ENCODE assay signal across 10 cellular contexts in genomic region chr6:130848945-130849344, GRCh38. TPM values are rescaled to one million over a fixed set of nuclear protein-coding genes. Genes with fewer than 3 reads are reported as not detected.
DNase-seq lines count a peak whose midpoint lies in the region; ATAC-seq lines count a peak whose summit lies in the region.
"Had no signal": no experiment of that assay in that cellular context is flagged by ENCODE, and none has a peak within 500 bp of the region (broad histone marks: within the 10 kb centered on the region; RNA-seq: fewer than 3 reads in every experiment).

No MANE protein-coding gene starts in this region.

- no peaks in the 10 kb centered on the region for H3K9me3 Mint-ChIP-seq in activated CD4-positive, alpha-beta memory T cell treated with anti-CD3 and anti-CD28 coated beads, Interleukin-2, amount 10 ng/mL, durations not matched to agents 7 days and 5 days
- H3K9me3 Mint-ChIP-seq: nephron had no signal

- peaks cover 14% of the 10 kb centered on the region for H3K4me1 Mint-ChIP-seq in activated CD4-positive, alpha-beta memory T cell treated with anti-CD3 and anti-CD28 coated beads, Interleukin-2, amount 10 ng/mL, durations not matched to agents 7 days and 5 days

- ATAC-seq in HG03095 (IDR thresholded peaks at IDR 0.05; ENCODE audit: unreplicated experiment): peak; percentile 81

- H3K4me3 Mint-ChIP-seq in activated CD4-positive, alpha-beta memory T cell treated with anti-CD3 and anti-CD28 coated beads, Interleukin-2, amount 10 ng/mL, durations not matched to agents 7 days and 5 days: no peak overlapping the region
- H3K4me3 Mint-ChIP-seq: nephron had no signal

- POLR2A ChIA-PET in activated CD4-positive, alpha-beta memory T cell treated with anti-CD3 and anti-CD28 coated beads, Interleukin-2, amount 10 ng/mL, durations not matched to agents 7 days and 5 days (lab: Charles Lee): no interaction called here

- CTCF ChIA-PET in activated CD4-positive, alpha-beta memory T cell treated with anti-CD3 and anti-CD28 coated beads, Interleukin-2, amount 10 ng/mL, durations not matched to agents 7 days and 5 days (lab: Charles Lee): interaction anchor here (1.0 kb wide), 1 partner anchor 555 kb away, joined by 4 read pairs; no protein-coding TSS in a partner anchor

- no peaks in the 10 kb centered on the region for H3K36me3 Mint-ChIP-seq in activated CD4-positive, alpha-beta memory T cell treated with anti-CD3 and anti-CD28 coated beads, Interleukin-2, amount 10 ng/mL, durations not matched to agents 7 days and 5 days (ENCODE audit: low read depth)

- peak; percentile 41 for DNase-seq in stimulated activated CD4-positive, alpha-beta T cell treated with anti-CD3 and anti-CD28 coated beads, Interleukin-15, amount 100 ng/mL, for 24 hours
- no peak for DNase-seq in stimulated activated CD4-positive, alpha-beta T cell treated with anti-CD3 and anti-CD28 coated beads, Interleukin-4, amount 100 ng/mL, for 4 hours
- peak; percentile 70 for DNase-seq in activated CD4-positive, alpha-beta memory T cell treated with anti-CD3 and anti-CD28 coated beads, Interleukin-2, amount 10 ng/mL, durations not matched to agents 7 days and 5 days
- DNase-seq in NCI-H1105 treated with DMSO at 0.1 percent for 48 hours (lab: John Stamatoyannopoulos, UW) (no peak), GM03348 (ENCODE audit: low spot score) (no peak), KG1 (lab: John Stamatoyannopoulos, UW) (no peak), NCI-H2081 treated with DMSO at 0.1 percent for 48 hours (lab: John Stamatoyannopoulos, UW) (no peak)

- H3K27me3 Mint-ChIP-seq in activated CD4-positive, alpha-beta memory T cell treated with anti-CD3 and anti-CD28 coated beads, Interleukin-2, amount 10 ng/mL, durations not matched to agents 7 days and 5 days: no peaks in the 10 kb centered on the region

- H3K27ac Mint-ChIP-seq in activated CD4-positive, alpha-beta memory T cell treated with anti-CD3 and anti-CD28 coated beads, Interleukin-2, amount 10 ng/mL, durations not matched to agents 7 days and 5 days: peak overlapping the region; percentile 18

RNA-seq across cellular contexts. Expression of gene SMLR1, which starts 21.7 kb away (rescaled TPM):
- total RNA-seq in activated CD4-positive, alpha-beta memory T cell treated with anti-CD3 and anti-CD28 coated beads, Interleukin-2, amount 10 ng/mL, durations not matched to agents 7 days and 5 days: not detected
- total RNA-seq: urinary bladder had no signal

Comparison
In these comparisons a context has a peak if more than half of its experiments do, and no peak if none do; other contexts are left out.
1. DNase-seq: peak in stimulated activated CD4-positive, alpha-beta T cell treated with anti-CD3 and anti-CD28 coated beads, Interleukin-15, amount 100 ng/mL, for 24 hours (single experiment) and activated CD4-positive, alpha-beta memory T cell treated with anti-CD3 and anti-CD28 coated beads, Interleukin-2, amount 10 ng/mL, durations not matched to agents 7 days and 5 days (single experiment); none in stimulated activated CD4-positive, alpha-beta T cell treated with anti-CD3 and anti-CD28 coated beads, Interleukin-4, amount 100 ng/mL, for 4 hours (0 of 2), NCI-H1105 treated with DMSO at 0.1 percent for 48 hours (single experiment), GM03348 (single experiment), KG1 (single experiment) and NCI-H2081 treated with DMSO at 0.1 percent for 48 hours (single experiment).